11 cellular contexts compared by ENCODE assay signal in genomic region chr9:35687972-35688557, GRCh38. TPM values are rescaled to one million over a fixed set of nuclear protein-coding genes. Genes with fewer than 3 reads are reported as not detected.
DNase-seq lines count a peak whose midpoint lies in the region; ATAC-seq and TF ChIP-seq lines count a peak whose summit lies in the region.
"Had no signal": no experiment of that assay in that cellular context is flagged by ENCODE, and none has a peak within 500 bp of the region (broad histone marks: within the 10 kb centered on the region; RNA-seq: fewer than 3 reads in every experiment).

No MANE protein-coding gene starts in this region.

- no peaks in the 10 kb centered on the region for H3K36me3 Mint-ChIP-seq in activated naive CD4-positive, alpha-beta T cell treated with anti-CD3 and anti-CD28 coated beads, Interleukin-2, amount 50 U/mL, for 72 hours
- no peaks in the 10 kb centered on the region for H3K36me3 Mint-ChIP-seq in activated T-cell treated with anti-CD3 and anti-CD28 coated beads, Interleukin-2, amount 50 U/mL, for 72 hours (ENCODE audit: insufficient read depth in 2 of 2)

- H3K27me3 Mint-ChIP-seq in activated T-cell treated with anti-CD3 and anti-CD28 coated beads, Interleukin-2, amount 50 U/mL, for 72 hours (ENCODE audit: low read depth), result no peaks in the 10 kb centered on the region

- H3K27ac ChIP-seq in SJCRH30 (peak overlapping the region; percentile 97; the same call in 1 of the 2 replicates), ovary (peak overlapping the region; percentile 46 to 93)

- CTCF ChIA-PET in BJ (lab: Yijun Ruan, JAX), result interaction anchor here (0.6 to 2.4 kb wide), 8 partner anchors 8 to 133 kb away, joined by 3 to 10 read pairs (median 5); partner anchors contain the start of genes CCDC107, RMRP and TLN1

- H3K27ac Mint-ChIP-seq in activated naive CD4-positive, alpha-beta T cell treated with anti-CD3 and anti-CD28 coated beads, Interleukin-2, amount 50 U/mL, for 72 hours, result peak overlapping the region in 1 of 2 donors; percentile 49
- no peak overlapping the region for H3K27ac Mint-ChIP-seq in activated T-cell treated with anti-CD3 and anti-CD28 coated beads, Interleukin-2, amount 50 U/mL, for 72 hours
- H3K27ac Mint-ChIP-seq: T-helper 1 cell treated with Interleukin-12 subunit alpha and Interleukin-12 subunit beta and Interleukin-4 antibody, amounts not matched to agents 30 μg/mL and 1 μg/mL, for 36 hours had no signal

- H3K9me3 ChIP-seq in SJCRH30 (replicated peaks), result no peaks in the 10 kb centered on the region
- H3K9me3 ChIP-seq in ovary, result no peaks in the 10 kb centered on the region

- H3K4me1 ChIP-seq in SJCRH30 (peaks cover 13% of the 10 kb centered on the region), ovary (ENCODE audit: insufficient read depth) (peaks cover 15% of the 10 kb centered on the region)

- H3K9me3 Mint-ChIP-seq in activated naive CD4-positive, alpha-beta T cell treated with anti-CD3 and anti-CD28 coated beads, Interleukin-2, amount 50 U/mL, for 72 hours, result no peaks in the 10 kb centered on the region
- no peaks in the 10 kb centered on the region for H3K9me3 Mint-ChIP-seq in activated T-cell treated with anti-CD3 and anti-CD28 coated beads, Interleukin-2, amount 50 U/mL, for 72 hours
- H3K9me3 Mint-ChIP-seq: T-helper 1 cell treated with Interleukin-12 subunit alpha and Interleukin-12 subunit beta and Interleukin-4 antibody, amounts not matched to agents 30 μg/mL and 1 μg/mL, for 36 hours had no signal

- peak overlapping the region; percentile 98 for H3K4me3 ChIP-seq in BJ (ENCODE audit: low read depth, low read length)
- peak overlapping the region; percentile 98 for H3K4me3 ChIP-seq in SJCRH30
- H3K4me3 ChIP-seq in fibroblast of the aortic adventitia (ENCODE audit: low read depth, low read length), result peak overlapping the region; percentile 79
- peak overlapping the region; percentile 66 for H3K4me3 ChIP-seq in ovary

- intact Hi-C loops in ovary (cut with DNase I), result loop anchor here in 1 of 4 donors (2.0 kb wide), 1 partner anchor 29 kb away; the partner anchor contains the start of genes CCDC107 and RMRP

- no peak overlapping the region for H3K4me3 Mint-ChIP-seq in activated T-cell treated with anti-CD3 and anti-CD28 coated beads, Interleukin-2, amount 50 U/mL, for 72 hours

- no peak for TF ChIP-seq EP300 in ovary (IDR thresholded peaks at IDR 0.05)

- H3K36me3 ChIP-seq in BJ (ENCODE audit: control insufficient read depth, insufficient read depth, low read length) (peaks cover 39% of the 10 kb centered on the region), SJCRH30 (peaks cover 45% of the 10 kb centered on the region), ovary (no peaks in the 10 kb centered on the region)

- WGBS in ovary, 3 donors, result 19 to 39% (median 28%) methylated on average over 2 of the region's 2 CpGs

- TF ChIP-seq POLR2A in ovary (IDR thresholded peaks at IDR 0.05), result no peak

- no peak for ATAC-seq in activated naive CD4-positive, alpha-beta T cell treated with anti-CD3 and anti-CD28 coated beads, Interleukin-2, amount 50 U/mL, for 72 hours
- ATAC-seq in activated T-cell treated with anti-CD3 and anti-CD28 coated beads, Interleukin-2, amount 50 U/mL, for 72 hours (replicated peaks in 1 of 2), result no peak
- no peak for ATAC-seq in GM19328 (IDR thresholded peaks at IDR 0.05; ENCODE audit: unreplicated experiment)

- no peaks in the 10 kb centered on the region for H3K27me3 ChIP-seq in BJ (ENCODE audit: control insufficient read depth, insufficient read depth, low read length)
- H3K27me3 ChIP-seq in SJCRH30, result no peaks in the 10 kb centered on the region
- no peaks in the 10 kb centered on the region for H3K27me3 ChIP-seq in ovary

- no peak for TF ChIP-seq CTCF in BJ (IDR thresholded peaks at IDR 0.05; ENCODE audit: insufficient read depth, low read depth, low read length)
- TF ChIP-seq CTCF in fibroblast of the aortic adventitia (IDR thresholded peaks at IDR 0.05; ENCODE audit: insufficient read depth, low read length), result no peak
- no peak for TF ChIP-seq CTCF in ovary (IDR thresholded peaks at IDR 0.05)

- POLR2A ChIA-PET in BJ (lab: Charles Lee), result interaction anchor here (0.5 to 4.2 kb wide), 6 partner anchors 8 to 40 kb away, joined by 3 to 35 read pairs (median 4); no protein-coding TSS in a partner anchor

- DNase-seq in BJ (ENCODE audit: low read depth) (no peak), SJCRH30 (no peak), fibroblast of the aortic adventitia (ENCODE audit: low read depth) (no peak), ovary (no peak), GM19238 (ENCODE audit: insufficient read length, low spot score) (no peak)
- no peak for DNase-seq in activated naive CD4-positive, alpha-beta T cell treated with anti-CD3 and anti-CD28 coated beads, Interleukin-2, amount 50 U/mL, for 72 hours (ENCODE audit: low spot score in 2 of 2)
- DNase-seq in activated T-cell treated with anti-CD3 and anti-CD28 coated beads, Interleukin-2, amount 50 U/mL, for 72 hours, result no peak
- DNase-seq: effector memory CD4-positive, alpha-beta T cell; NCI-H2171 had no signal

- H3K4me1 Mint-ChIP-seq in activated T-cell treated with anti-CD3 and anti-CD28 coated beads, Interleukin-2, amount 50 U/mL, for 72 hours (ENCODE audit: low read depth), result peaks cover 35% of the 10 kb centered on the region

RNA-seq across cellular contexts. Expression of gene TPM2, which starts 1.7 kb away (rescaled TPM):
- polyA plus RNA-seq in BJ (2011; rRNA removed), result 1,727 and 2,061 TPM in 2 replicates
- 328 and 340 TPM in 2 replicates for polyA minus RNA-seq in BJ (2011; rRNA and poly(A)+ RNA removed)
- total RNA-seq in SJCRH30 (2014; rRNA removed; shearing (Covaris generic)), result 427 and 459 TPM in 2 replicates
- total RNA-seq in fibroblast of the aortic adventitia (ENCODE audit: low replicate concordance), result 484 and 2,099 TPM in 2 replicates
- 100 to 1,000 TPM; 179 to 853 (median 309) TPM for total RNA-seq in ovary
- polyA plus RNA-seq in ovary, result 100 to 1,000 TPM; 526 to 716 TPM
- total RNA-seq in activated naive CD4-positive, alpha-beta T cell treated with anti-CD3 and anti-CD28 coated beads, Interleukin-2, amount 50 U/mL, for 72 hours, result 1 to 10 TPM; 5.2 to 9.3 TPM
- 1 to 10 TPM; 5.4 to 7.8 TPM for total RNA-seq in activated T-cell treated with anti-CD3 and anti-CD28 coated beads, Interleukin-2, amount 50 U/mL, for 72 hours

RNA-seq across cellular contexts. Expression of gene CA9, which starts 14.3 kb away (rescaled TPM):
- polyA plus RNA-seq in BJ (2011; rRNA removed) (0.13 and 0.32 TPM in 2 replicates), ovary (under 1 TPM; 0.38 to 0.42 TPM)
- polyA minus RNA-seq in BJ (2011; rRNA and poly(A)+ RNA removed), result not detected in 2 replicates
- total RNA-seq in SJCRH30 (2014; rRNA removed; shearing (Covaris generic)), result 2.5 and 3.2 TPM in 2 replicates
- total RNA-seq in fibroblast of the aortic adventitia (ENCODE audit: low replicate concordance) (0.45 and 1.5 TPM in 2 replicates), ovary (10 to 100 TPM in 1 of 7 donors, 1 to 10 TPM in 4, under 1 TPM in 1, not detected in 1; 0.37 to 19.5 (median 1.4) TPM)
- total RNA-seq in activated naive CD4-positive, alpha-beta T cell treated with anti-CD3 and anti-CD28 coated beads, Interleukin-2, amount 50 U/mL, for 72 hours, result 1 to 10 TPM in 1 of 2 donors, under 1 TPM in 1; 0.73 to 1.1 TPM
- total RNA-seq in activated T-cell treated with anti-CD3 and anti-CD28 coated beads, Interleukin-2, amount 50 U/mL, for 72 hours, result 1 to 10 TPM in 1 of 2 donors, under 1 TPM in 1; 0.65 to 1.6 TPM

RNA-seq across cellular contexts. Expression of gene ARHGEF39, which starts 23.1 kb away (rescaled TPM):
- polyA plus RNA-seq in BJ (2011; rRNA removed) (2.7 and 4.1 TPM in 2 replicates), ovary (under 1 TPM; 0.17 to 0.52 TPM)
- polyA minus RNA-seq in BJ (2011; rRNA and poly(A)+ RNA removed), result 3.7 and 4.2 TPM in 2 replicates
- total RNA-seq in SJCRH30 (2014; rRNA removed; shearing (Covaris generic)), result 10.5 and 11.9 TPM in 2 replicates
- total RNA-seq in fibroblast of the aortic adventitia (ENCODE audit: low replicate concordance) (3.9 TPM in 1 of 2 replicates, not detected in the other), ovary (1 to 10 TPM in 2 of 7 donors, under 1 TPM in 5; 0.17 to 1.4 (median 0.58) TPM)
- 10 to 100 TPM; 21.6 to 22.8 TPM for total RNA-seq in activated naive CD4-positive, alpha-beta T cell treated with anti-CD3 and anti-CD28 coated beads, Interleukin-2, amount 50 U/mL, for 72 hours
- total RNA-seq in activated T-cell treated with anti-CD3 and anti-CD28 coated beads, Interleukin-2, amount 50 U/mL, for 72 hours, result 10 to 100 TPM; 12.0 to 15.1 TPM

RNA-seq across cellular contexts. Expression of gene CCDC107, which starts 30.0 kb away (rescaled TPM):
- polyA plus RNA-seq in BJ (2011; rRNA removed) (22.0 and 27.9 TPM in 2 replicates), ovary (10 to 100 TPM; 15.0 to 17.8 TPM)
- 5.8 and 9.7 TPM in 2 replicates for polyA minus RNA-seq in BJ (2011; rRNA and poly(A)+ RNA removed)
- total RNA-seq in SJCRH30 (2014; rRNA removed; shearing (Covaris generic)), result 6.1 and 6.6 TPM in 2 replicates
- total RNA-seq in fibroblast of the aortic adventitia (ENCODE audit: low replicate concordance) (6.1 and 10.9 TPM in 2 replicates), ovary (10 to 100 TPM; 14.6 to 29.8 (median 19.1) TPM)
- total RNA-seq in activated naive CD4-positive, alpha-beta T cell treated with anti-CD3 and anti-CD28 coated beads, Interleukin-2, amount 50 U/mL, for 72 hours, result 10 to 100 TPM; 10.2 to 24.4 TPM
- total RNA-seq in activated T-cell treated with anti-CD3 and anti-CD28 coated beads, Interleukin-2, amount 50 U/mL, for 72 hours, result 10 to 100 TPM in 1 of 2 donors, 1 to 10 TPM in 1; 9.5 to 10.8 TPM

RNA-seq across cellular contexts. Expression of gene RMRP, which starts 30.2 kb away (rescaled TPM):
- polyA plus RNA-seq in BJ (2011; rRNA removed), result 235 and 1,738 TPM in 2 replicates
- 13,377 and 21,567 TPM in 2 replicates for polyA minus RNA-seq in BJ (2011; rRNA and poly(A)+ RNA removed)
- total RNA-seq in SJCRH30 (2014; rRNA removed; shearing (Covaris generic)), result 8,654 and 17,072 TPM in 2 replicates
- 966 and 30,763 TPM in 2 replicates for total RNA-seq in fibroblast of the aortic adventitia (ENCODE audit: low replicate concordance)
- total RNA-seq in ovary, result over 10,000 TPM in 5 of 7 donors, 1,000 to 10,000 TPM in 2; 3,031 to 27,726 (median 15,130) TPM
- polyA plus RNA-seq in ovary, result 100 to 1,000 TPM in 1 of 2 donors, not detected in 1; 126 TPM
- total RNA-seq in activated naive CD4-positive, alpha-beta T cell treated with anti-CD3 and anti-CD28 coated beads, Interleukin-2, amount 50 U/mL, for 72 hours, result 1,000 to 10,000 TPM; 3,566 to 7,483 TPM
- total RNA-seq in activated T-cell treated with anti-CD3 and anti-CD28 coated beads, Interleukin-2, amount 50 U/mL, for 72 hours, result 1,000 to 10,000 TPM; 5,353 to 9,709 TPM

Comparison
In these comparisons a context has a peak if more than half of its experiments do, and no peak if none do; other contexts are left out.
1. RNA of gene TPM2, which starts 1.7 kb away (total RNA-seq): 484 to 2,099 TPM in fibroblast of the aortic adventitia, 427 to 459 TPM in SJCRH30 and 179 to 853 TPM in ovary; 5.2 to 9.3 TPM in activated naive CD4-positive, alpha-beta T cell treated with anti-CD3 and anti-CD28 coated beads, Interleukin-2, amount 50 U/mL, for 72 hours and 5.4 to 7.8 TPM in activated T-cell treated with anti-CD3 and anti-CD28 coated beads, Interleukin-2, amount 50 U/mL, for 72 hours; every median in the first group is over 10 times any median in the second.
2. Peak in every context shown above with its lines, with median percentiles within 50 percentile points of each other: H3K4me3 ChIP-seq.